ENCODE assay signal across 17 cellular contexts in genomic region chr16:57723170-57723569, GRCh38. TPM values are rescaled to one million over a fixed set of nuclear protein-coding genes. Genes with fewer than 3 reads are reported as not detected.
DNase-seq lines count a peak whose midpoint lies in the region; ATAC-seq and TF ChIP-seq lines count a peak whose summit lies in the region.
"Had no signal": no experiment of that assay in that cellular context is flagged by ENCODE, and none has a peak within 500 bp of the region (broad histone marks: within the 10 kb centered on the region; RNA-seq: fewer than 3 reads in every experiment).

No MANE protein-coding gene starts in this region.

- H3K4me1 ChIP-seq in OCI-LY1 (ENCODE audit: insufficient read depth, low read length, severe bottlenecking) (no peaks in the 10 kb centered on the region), body of pancreas (no peaks in the 10 kb centered on the region)
- no peaks in the 10 kb centered on the region for H3K4me1 ChIP-seq in CD8-positive, alpha-beta T cell (ENCODE audit: insufficient read depth, low read length)
- H3K4me1 ChIP-seq: upper lobe of left lung had no signal

- H3K36me3 ChIP-seq in OCI-LY1 (ENCODE audit: insufficient read depth, low read length) (no peaks in the 10 kb centered on the region), body of pancreas (replicated peaks in 1 of 2; ENCODE audit: insufficient read depth in 1 of 2, low read depth in 2 of 2) (no peaks in the 10 kb centered on the region)
- H3K36me3 ChIP-seq in CD8-positive, alpha-beta T cell (ENCODE audit: insufficient read depth, low read length), result no peaks in the 10 kb centered on the region
- H3K36me3 ChIP-seq: upper lobe of left lung had no signal

- no peak overlapping the region for H3K4me3 ChIP-seq in OCI-LY1 (ENCODE audit: low read depth, low read length, poor library complexity, severe bottlenecking)
- no peak overlapping the region for H3K4me3 ChIP-seq in body of pancreas
- no peak overlapping the region for H3K4me3 ChIP-seq in CD8-positive, alpha-beta T cell (ENCODE audit: low read depth, low read length)
- H3K4me3 ChIP-seq: GM12878, upper lobe of left lung had no signal

- H3K27ac Mint-ChIP-seq in endothelial cell (ENCODE audit: unreplicated experiment) (no peak overlapping the region), nephron progenitor cell (no peak overlapping the region)
- no peak overlapping the region for H3K27ac Mint-ChIP-seq in CD8-positive, alpha-beta T cell
- H3K27ac Mint-ChIP-seq: activated CD8-positive, alpha-beta T cell treated with anti-CD3 and anti-CD28 coated beads, Interleukin-2, amount 10 ng/mL, durations not matched to agents 7 days and 5 days; activated naive CD4-positive, alpha-beta T cell treated with anti-CD3 and anti-CD28 coated beads, Interleukin-2, amount 10 ng/mL, durations not matched to agents 7 days and 5 days had no signal

- H3K4me2 ChIP-seq in OCI-LY1 (ENCODE audit: low read length), result no peak overlapping the region

- H3K36me3 Mint-ChIP-seq in endothelial cell (ENCODE audit: low read depth, unreplicated experiment) (no peaks in the 10 kb centered on the region), nephron progenitor cell (ENCODE audit: low read depth) (no peaks in the 10 kb centered on the region)
- no peaks in the 10 kb centered on the region for H3K36me3 Mint-ChIP-seq in CD8-positive, alpha-beta T cell
- H3K36me3 Mint-ChIP-seq: activated naive CD4-positive, alpha-beta T cell treated with anti-CD3 and anti-CD28 coated beads, Interleukin-2, amount 10 ng/mL, durations not matched to agents 7 days and 5 days had no signal

- H3K9me3 ChIP-seq in OCI-LY1 (ENCODE audit: low read length) (no peaks in the 10 kb centered on the region), body of pancreas (no peaks in the 10 kb centered on the region)
- H3K9me3 ChIP-seq in CD8-positive, alpha-beta T cell (ENCODE audit: low read length), result no peaks in the 10 kb centered on the region
- H3K9me3 ChIP-seq: upper lobe of left lung had no signal

- H4K20me1 ChIP-seq in OCI-LY1 (ENCODE audit: insufficient read depth, low read length), result no peaks in the 10 kb centered on the region

- no peaks in the 10 kb centered on the region for H3F3A ChIP-seq in OCI-LY1 (ENCODE audit: insufficient read depth, low read length)

- ATAC-seq in body of pancreas, result no peak
- no peak for ATAC-seq in CD8-positive, alpha-beta T cell
- ATAC-seq: activated CD8-positive, alpha-beta T cell treated with anti-CD3 and anti-CD28 coated beads, Interleukin-2, amount 10 ng/mL, durations not matched to agents 7 days and 5 days; GM12878 had no signal

- POLR2A ChIA-PET in CD8-positive, alpha-beta T cell (lab: Charles Lee), result interaction anchor here (0.5 kb wide), 1 partner anchor 12 kb away, joined by 3 read pairs; the partner anchor contains the start of gene KATNB1

- no peaks in the 10 kb centered on the region for H3K79me2 ChIP-seq in OCI-LY1 (ENCODE audit: insufficient read depth, low read length)

- H3K9me3 Mint-ChIP-seq in endothelial cell (ENCODE audit: unreplicated experiment), result no peaks in the 10 kb centered on the region
- no peaks in the 10 kb centered on the region for H3K9me3 Mint-ChIP-seq in nephron progenitor cell
- H3K9me3 Mint-ChIP-seq in CD8-positive, alpha-beta T cell, result no peaks in the 10 kb centered on the region
- H3K9me3 Mint-ChIP-seq: activated naive CD4-positive, alpha-beta T cell treated with anti-CD3 and anti-CD28 coated beads, Interleukin-2, amount 10 ng/mL, durations not matched to agents 7 days and 5 days had no signal

- no peaks in the 10 kb centered on the region for H3K9me2 ChIP-seq in OCI-LY1 (ENCODE audit: low read depth, low read length)

- H3K27me3 ChIP-seq in OCI-LY1 (ENCODE audit: insufficient read depth, low read length) (0 out of 2 replicates have a peak, but pooled peaks cover 3% of the 10 kb centered on the region), body of pancreas (no peaks in the 10 kb centered on the region)
- H3K27me3 ChIP-seq in CD8-positive, alpha-beta T cell (ENCODE audit: insufficient read depth, low read length), result no peaks in the 10 kb centered on the region
- H3K27me3 ChIP-seq: upper lobe of left lung had no signal

- no peaks in the 10 kb centered on the region for H3K4me1 Mint-ChIP-seq in endothelial cell (ENCODE audit: unreplicated experiment)
- H3K4me1 Mint-ChIP-seq in nephron progenitor cell, result peaks cover 39% of the 10 kb centered on the region
- H3K4me1 Mint-ChIP-seq in CD8-positive, alpha-beta T cell (ENCODE audit: low read depth), result no peaks in the 10 kb centered on the region
- H3K4me1 Mint-ChIP-seq: activated naive CD4-positive, alpha-beta T cell treated with anti-CD3 and anti-CD28 coated beads, Interleukin-2, amount 10 ng/mL, durations not matched to agents 7 days and 5 days had no signal

- H3K27me3 Mint-ChIP-seq in endothelial cell (ENCODE audit: unreplicated experiment), result peaks cover 6% of the 10 kb centered on the region
- peaks cover 13% of the 10 kb centered on the region for H3K27me3 Mint-ChIP-seq in nephron progenitor cell (ENCODE audit: low read depth, poor library complexity)
- no peaks in the 10 kb centered on the region for H3K27me3 Mint-ChIP-seq in CD8-positive, alpha-beta T cell (ENCODE audit: low read depth)

- TF ChIP-seq CTCF in OCI-LY1 (IDR thresholded peaks at IDR 0.05; ENCODE audit: low read length), result peak; percentile 13; the same call in 1 of the 2 replicates
- peak; percentile 58 for TF ChIP-seq CTCF in endothelial cell (IDR thresholded peaks at IDR 0.05; ENCODE audit: unreplicated experiment)
- peak; percentile 11 for TF ChIP-seq CTCF in nephron progenitor cell (IDR thresholded peaks at IDR 0.05)
- TF ChIP-seq CTCF in body of pancreas (IDR thresholded peaks at IDR 0.05), result peak in 1 of 7 experiments; percentile 12
- TF ChIP-seq CTCF in CD8-positive, alpha-beta T cell (IDR thresholded peaks at IDR 0.05), result no peak

- CTCF ChIA-PET in CD8-positive, alpha-beta T cell (lab: Charles Lee), result no interaction called here

- intact Hi-C loops in body of pancreas (cut with DNase I), result no loop called here
- intact Hi-C loops in CD8-positive, alpha-beta T cell (cut with DNase I, micrococcal nuclease), result no loop called here

- H2AFZ ChIP-seq in OCI-LY1 (ENCODE audit: low read length), result no peak overlapping the region

- WGBS in body of pancreas, 2 donors, result 59 to 64% methylated on average over 7 of the region's 7 CpGs

- H3K9ac ChIP-seq in OCI-LY1 (ENCODE audit: low read length), result no peak overlapping the region

- no peak overlapping the region for H3K27ac ChIP-seq in OCI-LY1 (ENCODE audit: low read depth, low read length, poor library complexity, severe bottlenecking)
- no peak overlapping the region for H3K27ac ChIP-seq in body of pancreas
- H3K27ac ChIP-seq in CD8-positive, alpha-beta T cell (ENCODE audit: low read depth, low read length), result no peak overlapping the region
- H3K27ac ChIP-seq: upper lobe of left lung had no signal

- DNase-seq in Daoy (ENCODE audit: low read depth), result peak; percentile 14
- DNase-seq in endothelial cell (ENCODE audit: low spot score), result peak; percentile 56
- DNase-seq in nephron progenitor cell, result no peak
- no peak for DNase-seq in NCI-H2196 treated with DMSO at 0.1 percent for 48 hours (lab: John Stamatoyannopoulos, UW; ENCODE audit: unreplicated experiment)
- DNase-seq in NCI-H2171 treated with DMSO at 0.1 percent for 48 hours (lab: John Stamatoyannopoulos, UW), result no peak
- no peak for DNase-seq in body of pancreas
- no peak for DNase-seq in CD8-positive, alpha-beta T cell
- DNase-seq: activated CD8-positive, alpha-beta T cell treated with anti-CD3 and anti-CD28 coated beads, Interleukin-2, amount 10 ng/mL, durations not matched to agents 7 days and 5 days; activated naive CD4-positive, alpha-beta T cell treated with anti-CD3 and anti-CD28 coated beads, Interleukin-2, amount 10 ng/mL, durations not matched to agents 7 days and 5 days; COR-L47; hypothalamus; MV-4-11; NCI-H510A; upper lobe of left lung had no signal

- no peak for TF ChIP-seq POLR2A in body of pancreas (IDR thresholded peaks at IDR 0.05)

- H3K4me3 Mint-ChIP-seq in endothelial cell (ENCODE audit: unreplicated experiment) (no peak overlapping the region), nephron progenitor cell (no peak overlapping the region)
- H3K4me3 Mint-ChIP-seq in CD8-positive, alpha-beta T cell, result no peak overlapping the region
- H3K4me3 Mint-ChIP-seq: activated CD8-positive, alpha-beta T cell treated with anti-CD3 and anti-CD28 coated beads, Interleukin-2, amount 10 ng/mL, durations not matched to agents 7 days and 5 days; activated naive CD4-positive, alpha-beta T cell treated with anti-CD3 and anti-CD28 coated beads, Interleukin-2, amount 10 ng/mL, durations not matched to agents 7 days and 5 days had no signal

RNA-seq across cellular contexts. Expression of gene KATNB1, which starts 12.4 kb away (rescaled TPM):
- total RNA-seq in Daoy (2014; rRNA removed; shearing (Covaris generic)), result 22.7 and 25.1 TPM in 2 replicates
- total RNA-seq in endothelial cell (ENCODE audit: unreplicated experiment), result 29.2 TPM
- total RNA-seq in body of pancreas, result 10 to 100 TPM; 13.7 to 14.2 TPM
- total RNA-seq in CD8-positive, alpha-beta T cell, result 10 to 100 TPM; 15.0 to 17.5 TPM

RNA-seq across cellular contexts. Expression of gene DRC7, which starts 28.6 kb away (rescaled TPM):
- not detected in 2 replicates for total RNA-seq in Daoy (2014; rRNA removed; shearing (Covaris generic))
- total RNA-seq in endothelial cell (ENCODE audit: unreplicated experiment) (1.8 TPM), body of pancreas (1 to 10 TPM in 1 of 2 donors, not detected in 1; 1.3 TPM)
- total RNA-seq in CD8-positive, alpha-beta T cell, result not detected
- total RNA-seq: myocyte had no signal

RNA-seq across cellular contexts. Expression of gene ADGRG3, which starts 55.1 kb away (rescaled TPM):
- total RNA-seq in Daoy (2014; rRNA removed; shearing (Covaris generic)), result not detected in 2 replicates
- 0.31 TPM for total RNA-seq in endothelial cell (ENCODE audit: unreplicated experiment)
- 1 to 10 TPM; 2.0 to 6.0 TPM for total RNA-seq in body of pancreas
- under 1 TPM in 1 of 2 experiments, not detected in 1; 0.14 TPM for total RNA-seq in CD8-positive, alpha-beta T cell
- total RNA-seq: GM12878, myocyte had no signal

Comparison
In these comparisons a context has a peak if more than half of its experiments do, and no peak if none do; other contexts are left out.
1. DNase-seq: peak in Daoy (single experiment) and endothelial cell (single experiment); none in nephron progenitor cell (single experiment), NCI-H2196 treated with DMSO at 0.1 percent for 48 hours (single experiment), NCI-H2171 treated with DMSO at 0.1 percent for 48 hours (single experiment), body of pancreas (0 of 4) and CD8-positive, alpha-beta T cell (0 of 7).